In genomic region chr13:33817513-33817842, GRCh38 we compare ENCODE assay signal across 8 cellular contexts. TPM values are rescaled to one million over a fixed set of nuclear protein-coding genes. Genes with fewer than 3 reads are reported as not detected.
DNase-seq lines count a peak whose midpoint lies in the region; TF ChIP-seq lines count a peak whose summit lies in the region.

No MANE protein-coding gene starts in this region.

- H3K9me3 ChIP-seq in effector memory CD4-positive, alpha-beta T cell (ENCODE audit: control insufficient read depth, low read length), result no peaks in the 10 kb centered on the region
- no peaks in the 10 kb centered on the region for H3K9me3 ChIP-seq in ovary

- no peak for TF ChIP-seq POLR2A in ovary (IDR thresholded peaks at IDR 0.05)

- H3K27me3 Mint-ChIP-seq in activated naive CD4-positive, alpha-beta T cell treated with anti-CD3 and anti-CD28 coated beads for 36 hours (ENCODE audit: low read depth), result no peaks in the 10 kb centered on the region

- H3K4me3 Mint-ChIP-seq in activated naive CD4-positive, alpha-beta T cell treated with anti-CD3 and anti-CD28 coated beads for 36 hours, result peak overlapping the region; percentile 94

- peak overlapping the region; percentile 92 for H3K4me3 ChIP-seq in effector memory CD4-positive, alpha-beta T cell (ENCODE audit: insufficient read depth, low read depth, low read length, poor library complexity, severe bottlenecking)
- H3K4me3 ChIP-seq in ovary, result peak overlapping the region; percentile 80

- no peaks in the 10 kb centered on the region for H3K36me3 ChIP-seq in effector memory CD4-positive, alpha-beta T cell (ENCODE audit: control insufficient read depth, insufficient read depth, low read length)
- no peaks in the 10 kb centered on the region for H3K36me3 ChIP-seq in ovary

- peaks cover 4% of the 10 kb centered on the region for H3K4me1 ChIP-seq in effector memory CD4-positive, alpha-beta T cell (ENCODE audit: control insufficient read depth, insufficient read depth, low read length, poor library complexity, severe bottlenecking)
- H3K4me1 ChIP-seq in ovary (ENCODE audit: insufficient read depth), result peaks cover 4% of the 10 kb centered on the region

- intact Hi-C loops in activated naive CD4-positive, alpha-beta T cell treated with anti-CD3 and anti-CD28 coated beads for 36 hours (cut with micrococcal nuclease), result loop anchor here (5.0 to 10.0 kb wide), 2 partner anchors 1233 to 1345 kb away; partner anchors contain the start of gene PDS5B
- intact Hi-C loops in ovary (cut with DNase I), result no loop called here

- no peak for TF ChIP-seq CTCF in ovary (IDR thresholded peaks at IDR 0.05)

- WGBS in ovary, 3 donors, result 15 to 29% (median 15%) methylated on average over 3 of the region's 3 CpGs

- no peak for TF ChIP-seq EP300 in ovary (IDR thresholded peaks at IDR 0.05)

- CTCF ChIA-PET in activated naive CD4-positive, alpha-beta T cell treated with anti-CD3 and anti-CD28 coated beads for 36 hours (lab: Charles Lee), result interaction anchor here (0.7 kb wide), 1 partner anchor 32 kb away, joined by 3 read pairs; no protein-coding TSS in a partner anchor

- no peak for DNase-seq in activated naive CD4-positive, alpha-beta T cell treated with anti-CD3 and anti-CD28 coated beads for 36 hours
- no peak for DNase-seq in activated naive CD4-positive, alpha-beta T cell treated with anti-CD3 and anti-CD28 coated beads, Interleukin-2, amount 50 U/mL, for 16 hours
- peak; percentile 30 for DNase-seq in NCI-H69 (lab: John Stamatoyannopoulos, UW)
- DNase-seq in effector memory CD4-positive, alpha-beta T cell, result no peak
- DNase-seq in ovary, result no peak
- DNase-seq in GM19240 (ENCODE audit: insufficient read length, low spot score), result no peak
- no peak for DNase-seq in OCI-M2 (lab: John Stamatoyannopoulos, UW; ENCODE audit: unreplicated experiment)
- DNase-seq in stimulated activated CD4-positive, alpha-beta T cell treated with anti-CD3 and anti-CD28 coated beads, Interleukin-4, amount 100 ng/mL, for 24 hours, result no peak

- H3K27ac ChIP-seq in effector memory CD4-positive, alpha-beta T cell (ENCODE audit: insufficient read depth, low read length, poor library complexity, severe bottlenecking), result peak overlapping the region; percentile 50
- H3K27ac ChIP-seq in ovary, result peak overlapping the region in 1 of 2 donors; percentile 21

- peak overlapping the region; percentile 90 for H3K27ac Mint-ChIP-seq in activated naive CD4-positive, alpha-beta T cell treated with anti-CD3 and anti-CD28 coated beads for 36 hours

- peaks cover 24% of the 10 kb centered on the region for H3K36me3 Mint-ChIP-seq in activated naive CD4-positive, alpha-beta T cell treated with anti-CD3 and anti-CD28 coated beads for 36 hours (ENCODE audit: low read depth)

- H3K4me1 Mint-ChIP-seq in activated naive CD4-positive, alpha-beta T cell treated with anti-CD3 and anti-CD28 coated beads for 36 hours (ENCODE audit: low read depth), result peaks cover 23% of the 10 kb centered on the region

- no peaks in the 10 kb centered on the region for H3K27me3 ChIP-seq in effector memory CD4-positive, alpha-beta T cell (replicated peaks; ENCODE audit: control insufficient read depth, insufficient read depth, low read length, poor library complexity, severe bottlenecking)
- no peaks in the 10 kb centered on the region for H3K27me3 ChIP-seq in ovary

- H3K9me3 Mint-ChIP-seq in activated naive CD4-positive, alpha-beta T cell treated with anti-CD3 and anti-CD28 coated beads for 36 hours, result no peaks in the 10 kb centered on the region

RNA-seq across cellular contexts. Expression of gene RFC3, which starts 0.5 kb away (rescaled TPM):
- total RNA-seq in activated naive CD4-positive, alpha-beta T cell treated with anti-CD3 and anti-CD28 coated beads for 36 hours, result 10 to 100 TPM; 51.6 TPM
- 1 to 10 TPM; 6.9 to 9.4 (median 7.6) TPM for total RNA-seq in ovary
- 1 to 10 TPM; 6.9 to 7.1 TPM for polyA plus RNA-seq in ovary

Comparison
In these comparisons a context has a peak if more than half of its experiments do, and no peak if none do; other contexts are left out.
1. RNA of gene RFC3, which starts 0.5 kb away (total RNA-seq): 51.6 TPM in activated naive CD4-positive, alpha-beta T cell treated with anti-CD3 and anti-CD28 coated beads for 36 hours; 6.9 to 9.4 TPM in ovary; every median in the first group is over 4 times any median in the second.